In the genomic region with DNA sequence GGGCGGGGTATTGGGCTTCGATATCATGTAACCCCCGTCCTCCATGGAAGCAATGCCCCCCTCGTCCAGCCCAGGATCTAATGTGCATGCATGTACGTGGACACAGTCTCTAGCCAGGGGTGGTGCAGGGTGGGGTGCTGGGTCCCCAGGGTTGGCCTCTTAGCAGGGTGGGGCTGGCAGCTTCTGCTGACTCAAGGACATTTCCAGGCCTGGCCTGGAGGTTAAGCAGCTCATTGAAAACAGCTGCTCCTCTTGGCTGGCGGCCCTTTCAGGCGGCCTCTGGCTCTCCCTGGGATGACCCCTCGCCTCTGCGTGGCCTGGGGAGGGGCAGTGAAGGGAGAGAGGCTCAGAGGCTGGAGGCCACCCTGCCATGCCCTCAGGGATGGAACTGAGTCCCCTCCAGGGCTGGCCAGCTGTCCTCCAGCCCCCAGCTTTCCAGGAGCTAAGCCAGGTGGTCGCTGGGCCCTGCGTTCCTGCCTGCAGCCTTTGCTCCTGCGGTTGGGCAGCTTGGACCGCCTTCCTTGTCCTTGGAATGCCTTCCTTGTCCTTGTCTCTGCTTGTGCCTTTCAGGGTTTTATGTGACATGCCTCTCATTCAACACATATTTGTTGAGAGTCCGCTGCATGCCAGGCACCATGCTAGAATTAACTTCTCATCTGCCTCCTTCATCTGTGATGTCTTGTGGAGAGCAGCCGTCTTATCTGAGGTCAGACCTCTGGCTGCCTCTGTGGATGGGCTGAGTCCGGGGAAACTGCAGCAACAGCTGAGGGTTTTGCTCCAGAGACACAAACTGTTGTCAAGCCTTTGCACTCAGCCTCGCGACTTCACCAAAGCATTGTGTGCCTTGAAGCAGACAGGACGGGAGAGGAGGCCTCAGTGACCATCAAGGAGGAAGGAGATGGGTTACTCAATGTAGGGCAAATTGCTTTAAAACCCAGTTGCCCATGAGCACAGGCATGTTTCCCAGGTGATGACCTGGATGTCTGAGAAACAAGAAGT, we compare ENCODE assay signal across 1 cellular context.
TF ChIP-seq lines count a peak whose summit lies in the region.

No MANE protein-coding gene starts in this region.

TF ChIP-seq in IMR-90, 13 proteins besides CTCF, POLR2A, EP300 and RAD21 (continued from another document):
- TF ChIP-seq, protein P1, sequence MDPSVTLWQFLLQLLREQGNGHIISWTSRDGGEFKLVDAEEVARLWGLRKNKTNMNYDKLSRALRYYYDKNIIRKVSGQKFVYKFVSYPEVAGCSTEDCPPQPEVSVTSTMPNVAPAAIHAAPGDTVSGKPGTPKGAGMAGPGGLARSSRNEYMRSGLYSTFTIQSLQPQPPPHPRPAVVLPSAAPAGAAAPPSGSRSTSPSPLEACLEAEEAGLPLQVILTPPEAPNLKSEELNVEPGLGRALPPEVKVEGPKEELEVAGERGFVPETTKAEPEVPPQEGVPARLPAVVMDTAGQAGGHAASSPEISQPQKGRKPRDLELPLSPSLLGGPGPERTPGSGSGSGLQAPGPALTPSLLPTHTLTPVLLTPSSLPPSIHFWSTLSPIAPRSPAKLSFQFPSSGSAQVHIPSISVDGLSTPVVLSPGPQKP (IDR thresholded peaks at IDR 0.05; ENCODE audit: borderline replicate concordance, low read depth, low read length), result no peak
- TF ChIP-seq NFE2L2 (IDR thresholded peaks at IDR 0.05; ENCODE audit: low read depth, low read length), result no peak
